In the genomic region with DNA sequence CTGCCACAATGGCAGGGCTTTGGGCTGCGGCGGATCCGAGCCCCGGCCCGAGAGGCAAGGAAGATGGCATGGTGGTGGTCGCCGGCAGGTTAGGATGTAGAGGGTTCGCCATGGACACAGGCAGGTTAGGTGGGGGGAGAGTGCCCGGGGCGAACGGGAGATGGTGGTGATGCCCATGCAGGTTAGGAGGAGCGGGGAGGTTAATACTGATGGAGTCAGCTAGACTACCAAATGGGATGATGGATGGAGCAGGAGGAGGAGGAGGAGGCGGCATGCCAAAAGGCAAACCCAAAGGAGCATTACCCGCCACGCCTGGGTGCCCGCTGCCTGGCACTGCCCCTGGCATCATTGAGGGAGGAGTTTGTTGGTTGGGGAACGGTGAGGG, we compare ENCODE assay signal across 16 cellular contexts. TPM values are rescaled to one million over a fixed set of nuclear protein-coding genes. Genes with fewer than 3 reads are reported as not detected.
DNase-seq lines count a peak whose midpoint lies in the region; ATAC-seq and TF ChIP-seq lines count a peak whose summit lies in the region.
"Had no signal": no experiment of that assay in that cellular context is flagged by ENCODE, and none has a peak within 500 bp of the region (broad histone marks: within the 10 kb centered on the region; RNA-seq: fewer than 3 reads in every experiment).

No MANE protein-coding gene starts in this region.

- no peak overlapping the region for H2BK15ac ChIP-seq in IMR-90 (ENCODE audit: low read depth, low read length)

- H3K27me3 ChIP-seq in IMR-90 (ENCODE audit: control insufficient read depth, insufficient read depth, low read length) = no peaks in the 10 kb centered on the region
- no peaks in the 10 kb centered on the region for H3K27me3 ChIP-seq in esophagus muscularis mucosa
- no peaks in the 10 kb centered on the region for H3K27me3 ChIP-seq in sigmoid colon

- H3K4me3 Mint-ChIP-seq in activated CD4-positive, alpha-beta memory T cell treated with anti-CD3 and anti-CD28 coated beads for 36 hours = no peak overlapping the region
- H3K4me3 Mint-ChIP-seq in activated CD4-positive, alpha-beta memory T cell treated with anti-CD3 and anti-CD28 coated beads, Interleukin-2, amount 10 ng/mL, durations not matched to agents 7 days and 5 days = no peak overlapping the region
- H3K4me3 Mint-ChIP-seq: activated CD4-positive, alpha-beta T cell treated with anti-CD3 and anti-CD28 coated beads for 36 hours; CD14-positive monocyte; stimulated activated naive CD8-positive, alpha-beta T cell treated with anti-CD3 and anti-CD28 coated beads, Interleukin-15, Interleukin-2, amounts not matched to agents 100 ng/mL and 50 ng/mL, for 24 hours had no signal

- no peak overlapping the region for H4K5ac ChIP-seq in IMR-90 (ENCODE audit: low read depth, low read length)

- H2AK5ac ChIP-seq in IMR-90 (ENCODE audit: low read depth, low read length) = no peak overlapping the region

- no peak overlapping the region for H3K18ac ChIP-seq in IMR-90 (ENCODE audit: low read depth, low read length)

- H3K27ac Mint-ChIP-seq in activated CD4-positive, alpha-beta memory T cell treated with anti-CD3 and anti-CD28 coated beads for 36 hours = peak overlapping the region; percentile 44
- no peak overlapping the region for H3K27ac Mint-ChIP-seq in activated CD4-positive, alpha-beta memory T cell treated with anti-CD3 and anti-CD28 coated beads, Interleukin-2, amount 10 ng/mL, durations not matched to agents 7 days and 5 days
- H3K27ac Mint-ChIP-seq: activated CD4-positive, alpha-beta T cell treated with anti-CD3 and anti-CD28 coated beads for 36 hours had no signal

- no peak for TF ChIP-seq CTCF in IMR-90 (conservative IDR thresholded peaks at IDR 0.05; ENCODE audit: low read depth, low read length)
- TF ChIP-seq CTCF in esophagus muscularis mucosa (IDR thresholded peaks at IDR 0.05) = no peak
- TF ChIP-seq CTCF in sigmoid colon (IDR thresholded peaks at IDR 0.05) = no peak

- no peak overlapping the region for H2BK20ac ChIP-seq in IMR-90 (ENCODE audit: low read depth, low read length)

- no peaks in the 10 kb centered on the region for H3K27me3 Mint-ChIP-seq in activated CD4-positive, alpha-beta memory T cell treated with anti-CD3 and anti-CD28 coated beads for 36 hours
- no peaks in the 10 kb centered on the region for H3K27me3 Mint-ChIP-seq in activated CD4-positive, alpha-beta memory T cell treated with anti-CD3 and anti-CD28 coated beads, Interleukin-2, amount 10 ng/mL, durations not matched to agents 7 days and 5 days
- H3K27me3 Mint-ChIP-seq: activated CD4-positive, alpha-beta T cell treated with anti-CD3 and anti-CD28 coated beads for 36 hours; stimulated activated naive CD8-positive, alpha-beta T cell treated with anti-CD3 and anti-CD28 coated beads, Interleukin-15, Interleukin-2, amounts not matched to agents 100 ng/mL and 50 ng/mL, for 24 hours had no signal

- H4K20me1 ChIP-seq in IMR-90 (ENCODE audit: insufficient read depth, low read length) = peaks cover 59% of the 10 kb centered on the region

- H3K36me3 ChIP-seq in IMR-90 (ENCODE audit: control insufficient read depth, insufficient read depth, low read length) = peaks cover 83% of the 10 kb centered on the region
- peaks cover 65 to 100% (median 99%) of the 10 kb centered on the region in 4 donors for H3K36me3 ChIP-seq in esophagus muscularis mucosa
- H3K36me3 ChIP-seq in sigmoid colon = peaks cover 43 to 98% (median 68%) of the 10 kb centered on the region in 4 donors

- H3K4me2 ChIP-seq in IMR-90 (ENCODE audit: low read depth, low read length) = no peak overlapping the region

- H2BK5ac ChIP-seq in IMR-90 (ENCODE audit: low read depth, low read length, poor library complexity, severe bottlenecking) = no peak overlapping the region

- no peak for TF ChIP-seq RAD21 in IMR-90 (IDR thresholded peaks at IDR 0.05; ENCODE audit: low read length)

- H3K23ac ChIP-seq in IMR-90 (ENCODE audit: low read depth, low read length) = no peak overlapping the region

- no peak for DNase-seq in activated CD4-positive, alpha-beta memory T cell treated with anti-CD3 and anti-CD28 coated beads for 36 hours
- DNase-seq in activated CD4-positive, alpha-beta memory T cell treated with anti-CD3 and anti-CD28 coated beads, Interleukin-2, amount 10 ng/mL, durations not matched to agents 7 days and 5 days = no peak
- no peak for DNase-seq in IMR-90
- no peak for DNase-seq in esophagus muscularis mucosa (ENCODE audit: extremely low spot score)
- DNase-seq in sigmoid colon = no peak
- DNase-seq in SW480 (ENCODE audit: low spot score) = no peak
- no peak for DNase-seq in T-helper 9 cell
- DNase-seq: activated CD4-positive, alpha-beta T cell treated with anti-CD3 and anti-CD28 coated beads for 36 hours; DMS79 treated with DMSO at 0.1 percent for 48 hours; foreskin melanocyte; NCI-H1436 treated with DMSO at 0.1 percent for 48 hours; NCI-H2227 treated with DMSO at 0.1 percent for 48 hours; psoas muscle had no signal

- H3K79me1 ChIP-seq in IMR-90 (ENCODE audit: low read depth in 1 of 2, low read length in 2 of 2) = peaks cover 14 to 49% of the 10 kb centered on the region in 2 experiments

- in situ Hi-C loops in IMR-90 (cut with MboI; ENCODE audit: low sequenced_read_pairs) = no loop called here

- peaks cover 26% of the 10 kb centered on the region for H3K4me1 Mint-ChIP-seq in activated CD4-positive, alpha-beta memory T cell treated with anti-CD3 and anti-CD28 coated beads for 36 hours (ENCODE audit: low read depth)
- peaks cover 39% of the 10 kb centered on the region for H3K4me1 Mint-ChIP-seq in activated CD4-positive, alpha-beta memory T cell treated with anti-CD3 and anti-CD28 coated beads, Interleukin-2, amount 10 ng/mL, durations not matched to agents 7 days and 5 days

- no peak overlapping the region for H3K56ac ChIP-seq in IMR-90 (ENCODE audit: extremely low read depth, insufficient read depth, low read length)

- H3K27ac ChIP-seq in IMR-90 (ENCODE audit: insufficient read depth, low read length) (no peak overlapping the region), esophagus muscularis mucosa (replicated peaks in 1 of 4) (peak overlapping the region; percentile 93 to 98 (median 96)), sigmoid colon (peak overlapping the region; percentile 32 to 99 (median 93))
- H3K27ac ChIP-seq: psoas muscle had no signal

- ATAC-seq in IMR-90 (ENCODE audit: low read depth) (no peak), GM19324 (IDR thresholded peaks at IDR 0.05; ENCODE audit: low FRiP score, unreplicated experiment) (no peak)
- ATAC-seq: activated CD4-positive, alpha-beta T cell treated with anti-CD3 and anti-CD28 coated beads for 36 hours had no signal

- H3K4me3 ChIP-seq in IMR-90 (ENCODE audit: insufficient read depth, low read depth, low read length) (no peak overlapping the region), esophagus muscularis mucosa (no peak overlapping the region), sigmoid colon (no peak overlapping the region)
- H3K4me3 ChIP-seq: psoas muscle had no signal

- H3K4me1 ChIP-seq in IMR-90 (ENCODE audit: control insufficient read depth, insufficient read depth, low read length) (peaks cover 13% of the 10 kb centered on the region), esophagus muscularis mucosa (peaks cover 25 to 59% (median 56%) of the 10 kb centered on the region in 4 donors), sigmoid colon (peaks cover 0 to 45% (median 37%) of the 10 kb centered on the region in 4 donors)

- no peak; the same call in 1 of the 2 replicates for TF ChIP-seq POLR2A in IMR-90 (IDR thresholded peaks at IDR 0.05; ENCODE audit: low read depth, low read length)
- TF ChIP-seq POLR2A in esophagus muscularis mucosa (IDR thresholded peaks at IDR 0.05; ENCODE audit: low read depth) = no peak
- no peak for TF ChIP-seq POLR2A in sigmoid colon (IDR thresholded peaks at IDR 0.05)

- H3K9me1 ChIP-seq in IMR-90 (ENCODE audit: insufficient read depth, low read length) = no peaks in the 10 kb centered on the region; the same call in 1 of the 2 replicates

- H2BK120ac ChIP-seq in IMR-90 (ENCODE audit: low read depth, low read length) = no peak overlapping the region

- intact Hi-C loops in activated CD4-positive, alpha-beta memory T cell treated with anti-CD3 and anti-CD28 coated beads for 36 hours (cut with micrococcal nuclease) = no loop called here
- intact Hi-C loops in IMR-90 (cut with micrococcal nuclease) (no loop called here), esophagus muscularis mucosa (cut with DNase I) (loop anchor here (2.0 kb wide), 1 partner anchor 20 kb away; no protein-coding TSS in a partner anchor), sigmoid colon (cut with DNase I) (no loop called here)

- no peak overlapping the region for H4K91ac ChIP-seq in IMR-90 (ENCODE audit: insufficient read depth, low read depth, low read length)

- no TSS peak for BruUV-seq in IMR-90 (replicated peaks; lab: Mats Ljungman, UMichigan)

- H2AK9ac ChIP-seq in IMR-90 (replicated peaks; ENCODE audit: low read depth, low read length, poor library complexity) = no peak overlapping the region

- H3K9me3 Mint-ChIP-seq in activated CD4-positive, alpha-beta memory T cell treated with anti-CD3 and anti-CD28 coated beads for 36 hours = no peaks in the 10 kb centered on the region
- no peaks in the 10 kb centered on the region for H3K9me3 Mint-ChIP-seq in activated CD4-positive, alpha-beta memory T cell treated with anti-CD3 and anti-CD28 coated beads, Interleukin-2, amount 10 ng/mL, durations not matched to agents 7 days and 5 days
- H3K9me3 Mint-ChIP-seq: CD14-positive monocyte; stimulated activated naive CD8-positive, alpha-beta T cell treated with anti-CD3 and anti-CD28 coated beads, Interleukin-15, Interleukin-2, amounts not matched to agents 100 ng/mL and 50 ng/mL, for 24 hours had no signal

- H3K9me3 ChIP-seq in IMR-90 (ENCODE audit: control insufficient read depth, insufficient read depth, low read length) (no peaks in the 10 kb centered on the region), esophagus muscularis mucosa (no peaks in the 10 kb centered on the region), sigmoid colon (no peaks in the 10 kb centered on the region)
- H3K9me3 ChIP-seq: psoas muscle had no signal

- POLR2A ChIA-PET in activated CD4-positive, alpha-beta memory T cell treated with anti-CD3 and anti-CD28 coated beads for 36 hours (lab: Charles Lee) = no interaction called here
- POLR2A ChIA-PET in activated CD4-positive, alpha-beta memory T cell treated with anti-CD3 and anti-CD28 coated beads, Interleukin-2, amount 10 ng/mL, durations not matched to agents 7 days and 5 days (lab: Charles Lee) = interaction anchor here (1.0 to 9.2 kb wide), 6 partner anchors 8 to 44 kb away, joined by 3 to 178 read pairs (median 48); a partner anchor contains a TSS
- POLR2A ChIA-PET in IMR-90 (lab: Charles Lee; ENCODE audit: unreplicated experiment) = no interaction called here

- H3K9ac ChIP-seq in IMR-90 (ENCODE audit: low read depth, low read length) = no peak overlapping the region

- no peak overlapping the region for H3K4ac ChIP-seq in IMR-90 (ENCODE audit: low read depth, low read length)

- no peak overlapping the region for H3K14ac ChIP-seq in IMR-90 (replicated peaks; ENCODE audit: low read depth, low read length)

- peak overlapping the region; percentile 54 for H2AFZ ChIP-seq in IMR-90 (replicated peaks; ENCODE audit: low read length, poor library complexity)

- no peak overlapping the region for H4K8ac ChIP-seq in IMR-90 (ENCODE audit: low read depth in 2 of 2, low read length in 2 of 2)

- dilution Hi-C loops in IMR-90 (cut with HindIII; ENCODE audit: low sequenced_read_pairs, unreplicated experiment) = no loop called here

- 96% methylated on average over 9 of the region's 17 CpGs; no CpG with 5 or more reads in 1 of the 2 experiments for WGBS in IMR-90 (ENCODE audit: extremely low coverage in 2 of 2, insufficient read length in 1 of 2), 2 experiments
- 84% methylated on average over 17 of the region's 17 CpGs for WGBS in esophagus muscularis mucosa
- WGBS in sigmoid colon, 2 donors = 91 to 94% methylated on average over 17 of the region's 17 CpGs

- no peak for TF ChIP-seq EP300 in esophagus muscularis mucosa (IDR thresholded peaks at IDR 0.05)
- no peak for TF ChIP-seq EP300 in sigmoid colon (IDR thresholded peaks at IDR 0.05)

- CTCF ChIA-PET in activated CD4-positive, alpha-beta memory T cell treated with anti-CD3 and anti-CD28 coated beads for 36 hours (lab: Charles Lee) = no interaction called here
- CTCF ChIA-PET in activated CD4-positive, alpha-beta memory T cell treated with anti-CD3 and anti-CD28 coated beads, Interleukin-2, amount 10 ng/mL, durations not matched to agents 7 days and 5 days (lab: Charles Lee) = interaction anchor here (0.5 to 7.2 kb wide), 4 partner anchors 11 to 100 kb away, joined by 3 to 86 read pairs (median 20); a partner anchor contains a TSS
- CTCF ChIA-PET in IMR-90 (lab: Yijun Ruan, JAX) = interaction anchor here (0.6 kb wide), 1 partner anchor 10 kb away, joined by 3 read pairs; no protein-coding TSS in a partner anchor

- peaks cover 60% of the 10 kb centered on the region for H3K36me3 Mint-ChIP-seq in activated CD4-positive, alpha-beta memory T cell treated with anti-CD3 and anti-CD28 coated beads for 36 hours
- H3K36me3 Mint-ChIP-seq in activated CD4-positive, alpha-beta memory T cell treated with anti-CD3 and anti-CD28 coated beads, Interleukin-2, amount 10 ng/mL, durations not matched to agents 7 days and 5 days (ENCODE audit: low read depth) = peaks cover 76% of the 10 kb centered on the region

RNA-seq across cellular contexts. Expression of a gene that starts 6.2 kb away (rescaled TPM):
- total RNA-seq in activated CD4-positive, alpha-beta memory T cell treated with anti-CD3 and anti-CD28 coated beads for 36 hours = 1,000 to 10,000 TPM; 1,196 to 1,215 TPM
- 1,000 to 10,000 TPM; 1,594 to 1,602 TPM for total RNA-seq in activated CD4-positive, alpha-beta memory T cell treated with anti-CD3 and anti-CD28 coated beads, Interleukin-2, amount 10 ng/mL, durations not matched to agents 7 days and 5 days
- total RNA-seq in IMR-90 (2012; rRNA removed) (4,816 and 6,155 TPM in 2 replicates), esophagus muscularis mucosa (1,000 to 10,000 TPM; 5,145 to 8,531 (median 5,986) TPM), sigmoid colon (1,000 to 10,000 TPM; 6,491 to 9,553 (median 8,571) TPM)
- polyA plus RNA-seq in IMR-90 (2012; rRNA removed) (6,979 and 8,569 TPM in 2 replicates), sigmoid colon (1,000 to 10,000 TPM; 3,150 to 7,537 (median 5,524) TPM)
- polyA plus RNA-seq in IMR-90 (2012; cell fraction: cytosol; rRNA removed) = 4,737 and 9,751 TPM in 2 replicates
- 1,664 and 4,642 TPM in 2 replicates for polyA plus RNA-seq in IMR-90 (2012; cell fraction: nucleus; rRNA removed; ENCODE audit: low replicate concordance)

RNA-seq across cellular contexts. Expression of a gene that starts 11.9 kb away (rescaled TPM):
- total RNA-seq in activated CD4-positive, alpha-beta memory T cell treated with anti-CD3 and anti-CD28 coated beads for 36 hours = 10 to 100 TPM; 63.8 to 70.8 TPM
- 10 to 100 TPM; 60.4 to 63.2 TPM for total RNA-seq in activated CD4-positive, alpha-beta memory T cell treated with anti-CD3 and anti-CD28 coated beads, Interleukin-2, amount 10 ng/mL, durations not matched to agents 7 days and 5 days
- total RNA-seq in IMR-90 (2012; rRNA removed) (78.3 and 90.0 TPM in 2 replicates), esophagus muscularis mucosa (10 to 100 TPM; 28.5 to 39.4 (median 33.6) TPM), sigmoid colon (10 to 100 TPM; 37.7 to 90.6 (median 64.1) TPM)
- polyA plus RNA-seq in IMR-90 (2012; rRNA removed) (112 and 117 TPM in 2 replicates), sigmoid colon (10 to 100 TPM; 26.4 to 63.7 (median 32.3) TPM)
- polyA plus RNA-seq in IMR-90 (2012; cell fraction: cytosol; rRNA removed) = 121 and 135 TPM in 2 replicates
- 47.4 and 68.8 TPM in 2 replicates for polyA plus RNA-seq in IMR-90 (2012; cell fraction: nucleus; rRNA removed; ENCODE audit: low replicate concordance)

RNA-seq across cellular contexts. Expression of a gene that starts 24.9 kb away (rescaled TPM):
- 100 to 1,000 TPM in 1 of 2 experiments, 10 to 100 TPM in 1; 96.4 to 103 TPM for total RNA-seq in activated CD4-positive, alpha-beta memory T cell treated with anti-CD3 and anti-CD28 coated beads for 36 hours
- 100 to 1,000 TPM; 133 to 137 TPM for total RNA-seq in activated CD4-positive, alpha-beta memory T cell treated with anti-CD3 and anti-CD28 coated beads, Interleukin-2, amount 10 ng/mL, durations not matched to agents 7 days and 5 days
- 41.4 and 42.3 TPM in 2 replicates for total RNA-seq in IMR-90 (2012; rRNA removed)
- polyA plus RNA-seq in IMR-90 (2012; rRNA removed) = 43.8 and 44.3 TPM in 2 replicates
- polyA plus RNA-seq in IMR-90 (2012; cell fraction: cytosol; rRNA removed) = 13.3 and 20.0 TPM in 2 replicates
- polyA plus RNA-seq in IMR-90 (2012; cell fraction: nucleus; rRNA removed; ENCODE audit: low replicate concordance) = 107 and 224 TPM in 2 replicates
- total RNA-seq in esophagus muscularis mucosa = 100 to 1,000 TPM in 2 of 4 donors, 10 to 100 TPM in 2; 62.1 to 111 (median 94.3) TPM
- 100 to 1,000 TPM in 1 of 4 donors, 10 to 100 TPM in 3; 55.7 to 135 (median 70.7) TPM for total RNA-seq in sigmoid colon
- polyA plus RNA-seq in sigmoid colon = 10 to 100 TPM; 18.0 to 44.4 (median 18.3) TPM

RNA-seq across cellular contexts. Expression of a gene that starts 36.3 kb away (rescaled TPM):
- total RNA-seq in activated CD4-positive, alpha-beta memory T cell treated with anti-CD3 and anti-CD28 coated beads for 36 hours = 100 to 1,000 TPM; 142 to 146 TPM
- total RNA-seq in activated CD4-positive, alpha-beta memory T cell treated with anti-CD3 and anti-CD28 coated beads, Interleukin-2, amount 10 ng/mL, durations not matched to agents 7 days and 5 days = 100 to 1,000 TPM; 266 to 279 TPM
- total RNA-seq in IMR-90 (2012; rRNA removed) = 137 and 150 TPM in 2 replicates
- 153 and 157 TPM in 2 replicates for polyA plus RNA-seq in IMR-90 (2012; rRNA removed)
- 133 and 158 TPM in 2 replicates for polyA plus RNA-seq in IMR-90 (2012; cell fraction: cytosol; rRNA removed)
- 156 and 212 TPM in 2 replicates for polyA plus RNA-seq in IMR-90 (2012; cell fraction: nucleus; rRNA removed; ENCODE audit: low replicate concordance)
- total RNA-seq in esophagus muscularis mucosa = 100 to 1,000 TPM; 151 to 245 (median 214) TPM
- total RNA-seq in sigmoid colon = 100 to 1,000 TPM in 1 of 4 donors, 10 to 100 TPM in 3; 67.6 to 102 (median 88.7) TPM
- 10 to 100 TPM in 2 of 3 donors, 1 to 10 TPM in 1; 9.0 to 73.9 (median 13.8) TPM for polyA plus RNA-seq in sigmoid colon

RNA-seq across cellular contexts. Expression of a gene that starts 46.3 kb away (rescaled TPM):
- 1 to 10 TPM; 5.1 to 7.2 TPM for total RNA-seq in activated CD4-positive, alpha-beta memory T cell treated with anti-CD3 and anti-CD28 coated beads for 36 hours
- 10 to 100 TPM in 1 of 2 experiments, 1 to 10 TPM in 1; 8.0 to 10.3 TPM for total RNA-seq in activated CD4-positive, alpha-beta memory T cell treated with anti-CD3 and anti-CD28 coated beads, Interleukin-2, amount 10 ng/mL, durations not matched to agents 7 days and 5 days
- total RNA-seq in IMR-90 (2012; rRNA removed) (3.3 and 3.6 TPM in 2 replicates), esophagus muscularis mucosa (1 to 10 TPM; 5.0 to 7.9 (median 6.6) TPM), sigmoid colon (1 to 10 TPM; 3.9 to 6.9 (median 4.8) TPM)
- polyA plus RNA-seq in IMR-90 (2012; rRNA removed) (1.1 and 1.5 TPM in 2 replicates), sigmoid colon (1 to 10 TPM; 1.2 to 3.8 (median 1.4) TPM)
- 0.48 and 1.1 TPM in 2 replicates for polyA plus RNA-seq in IMR-90 (2012; cell fraction: cytosol; rRNA removed)
- 1.7 and 2.8 TPM in 2 replicates for polyA plus RNA-seq in IMR-90 (2012; cell fraction: nucleus; rRNA removed; ENCODE audit: low replicate concordance)
